ENCODE assay signal across 1 cellular context in the genomic region with DNA sequence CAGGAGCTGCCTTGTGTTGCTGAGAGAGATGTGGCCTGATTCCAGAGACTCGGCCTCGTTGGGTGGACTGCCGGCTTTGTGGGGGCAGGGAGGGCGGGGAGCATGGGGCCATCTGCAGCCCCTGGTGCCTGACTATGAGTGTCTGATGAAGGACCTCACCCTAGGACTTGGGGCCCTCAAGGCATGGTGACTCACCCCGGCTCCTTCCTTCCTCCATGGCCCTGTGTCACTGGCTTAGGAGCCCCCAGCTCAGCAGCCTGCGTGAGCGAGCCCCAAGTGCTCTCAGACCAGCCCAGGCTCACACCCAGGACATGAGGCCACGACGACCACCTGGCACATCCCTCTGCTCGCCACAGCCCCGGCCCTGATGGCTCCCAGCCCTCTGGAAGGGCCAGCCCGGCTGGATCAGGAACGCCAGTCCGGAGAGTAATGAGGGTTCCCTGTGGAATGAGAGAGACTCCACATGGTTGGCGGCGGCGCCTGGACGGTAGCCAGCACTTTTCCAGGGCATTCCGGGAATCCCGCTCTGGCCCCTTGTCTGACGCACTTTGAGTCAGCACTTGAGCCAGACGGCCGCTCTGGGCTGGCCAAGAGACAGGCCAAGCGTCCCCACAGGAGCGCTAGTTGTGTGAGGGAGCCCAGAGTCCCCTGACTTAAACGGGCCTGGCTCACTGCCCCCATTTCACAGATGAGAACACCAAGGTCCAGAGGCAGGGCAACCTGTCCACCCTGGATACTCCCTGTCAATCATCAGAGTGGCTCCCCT.
TF ChIP-seq lines count a peak whose summit lies in the region.

No MANE protein-coding gene starts in this region.

TF ChIP-seq in GM23338, 12 proteins besides CTCF, POLR2A, EP300 and RAD21 (continued from another document):
- no peak for TF ChIP-seq EZH2 (IDR thresholded peaks at IDR 0.05; ENCODE audit: low read depth, unreplicated experiment)
- TF ChIP-seq, protein P1, sequence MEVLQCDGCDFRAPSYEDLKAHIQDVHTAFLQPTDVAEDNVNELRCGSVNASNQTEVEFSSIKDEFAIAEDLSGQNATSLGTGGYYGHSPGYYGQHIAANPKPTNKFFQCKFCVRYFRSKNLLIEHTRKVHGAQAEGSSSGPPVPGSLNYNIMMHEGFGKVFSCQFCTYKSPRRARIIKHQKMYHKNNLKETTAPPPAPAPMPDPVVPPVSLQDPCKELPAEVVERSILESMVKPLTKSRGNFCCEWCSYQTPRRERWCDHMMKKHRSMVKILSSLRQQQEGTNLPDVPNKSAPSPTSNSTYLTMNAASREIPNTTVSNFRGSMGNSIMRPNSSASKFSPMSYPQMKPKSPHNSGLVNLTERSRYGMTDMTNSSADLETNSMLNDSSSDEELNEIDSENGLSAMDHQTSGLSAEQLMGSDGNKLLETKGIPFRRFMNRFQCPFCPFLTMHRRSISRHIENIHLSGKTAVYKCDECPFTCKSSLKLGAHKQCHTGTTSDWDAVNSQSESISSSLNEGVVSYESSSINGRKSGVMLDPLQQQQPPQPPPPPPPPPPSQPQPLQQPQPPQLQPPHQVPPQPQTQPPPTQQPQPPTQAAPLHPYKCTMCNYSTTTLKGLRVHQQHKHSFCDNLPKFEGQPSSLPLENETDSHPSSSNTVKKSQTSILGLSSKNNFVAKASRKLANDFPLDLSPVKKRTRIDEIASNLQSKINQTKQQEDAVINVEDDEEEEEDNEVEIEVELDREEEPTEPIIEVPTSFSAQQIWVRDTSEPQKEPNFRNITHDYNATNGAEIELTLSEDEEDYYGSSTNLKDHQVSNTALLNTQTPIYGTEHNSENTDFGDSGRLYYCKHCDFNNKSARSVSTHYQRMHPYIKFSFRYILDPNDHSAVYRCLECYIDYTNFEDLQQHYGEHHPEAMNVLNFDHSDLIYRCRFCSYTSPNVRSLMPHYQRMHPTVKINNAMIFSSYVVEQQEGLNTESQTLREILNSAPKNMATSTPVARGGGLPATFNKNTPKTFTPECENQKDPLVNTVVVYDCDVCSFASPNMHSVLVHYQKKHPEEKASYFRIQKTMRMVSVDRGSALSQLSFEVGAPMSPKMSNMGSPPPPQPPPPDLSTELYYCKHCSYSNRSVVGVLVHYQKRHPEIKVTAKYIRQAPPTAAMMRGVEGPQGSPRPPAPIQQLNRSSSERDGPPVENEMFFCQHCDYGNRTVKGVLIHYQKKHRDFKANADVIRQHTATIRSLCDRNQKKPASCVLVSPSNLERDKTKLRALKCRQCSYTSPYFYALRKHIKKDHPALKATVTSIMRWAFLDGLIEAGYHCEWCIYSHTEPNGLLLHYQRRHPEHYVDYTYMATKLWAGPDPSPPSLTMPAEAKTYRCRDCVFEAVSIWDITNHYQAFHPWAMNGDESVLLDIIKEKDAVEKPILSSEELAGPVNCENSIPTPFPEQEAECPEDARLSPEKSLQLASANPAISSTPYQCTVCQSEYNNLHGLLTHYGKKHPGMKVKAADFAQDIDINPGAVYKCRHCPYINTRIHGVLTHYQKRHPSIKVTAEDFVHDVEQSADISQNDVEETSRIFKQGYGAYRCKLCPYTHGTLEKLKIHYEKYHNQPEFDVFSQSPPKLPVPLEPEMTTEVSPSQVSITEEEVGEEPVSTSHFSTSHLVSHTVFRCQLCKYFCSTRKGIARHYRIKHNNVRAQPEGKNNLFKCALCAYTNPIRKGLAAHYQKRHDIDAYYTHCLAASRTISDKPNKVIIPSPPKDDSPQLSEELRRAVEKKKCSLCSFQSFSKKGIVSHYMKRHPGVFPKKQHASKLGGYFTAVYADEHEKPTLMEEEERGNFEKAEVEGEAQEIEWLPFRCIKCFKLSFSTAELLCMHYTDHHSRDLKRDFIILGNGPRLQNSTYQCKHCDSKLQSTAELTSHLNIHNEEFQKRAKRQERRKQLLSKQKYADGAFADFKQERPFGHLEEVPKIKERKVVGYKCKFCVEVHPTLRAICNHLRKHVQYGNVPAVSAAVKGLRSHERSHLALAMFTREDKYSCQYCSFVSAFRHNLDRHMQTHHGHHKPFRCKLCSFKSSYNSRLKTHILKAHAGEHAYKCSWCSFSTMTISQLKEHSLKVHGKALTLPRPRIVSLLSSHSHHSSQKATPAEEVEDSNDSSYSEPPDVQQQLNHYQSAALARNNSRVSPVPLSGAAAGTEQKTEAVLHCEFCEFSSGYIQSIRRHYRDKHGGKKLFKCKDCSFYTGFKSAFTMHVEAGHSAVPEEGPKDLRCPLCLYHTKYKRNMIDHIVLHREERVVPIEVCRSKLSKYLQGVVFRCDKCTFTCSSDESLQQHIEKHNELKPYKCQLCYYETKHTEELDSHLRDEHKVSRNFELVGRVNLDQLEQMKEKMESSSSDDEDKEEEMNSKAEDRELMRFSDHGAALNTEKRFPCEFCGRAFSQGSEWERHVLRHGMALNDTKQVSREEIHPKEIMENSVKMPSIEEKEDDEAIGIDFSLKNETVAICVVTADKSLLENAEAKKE (CRISPR knock-in tag; IDR thresholded peaks at IDR 0.05) = no peak
- TF ChIP-seq ZNF331 (CRISPR knock-in tag; IDR thresholded peaks at IDR 0.05; ENCODE audit: low read depth) = no peak
